In genomic region chr13:110546933-110547332, GRCh38 we compare ENCODE assay signal across 10 cellular contexts. TPM values are rescaled to one million over a fixed set of nuclear protein-coding genes. Genes with fewer than 3 reads are reported as not detected.
A peak's percentile ranks its signal among the peaks of the same experiment; 100 is the strongest.
DNase-seq lines count a peak whose midpoint lies in the region; ATAC-seq and TF ChIP-seq lines count a peak whose summit lies in the region.
"Had no signal": no experiment of that assay in that cellular context is flagged by ENCODE, and none has a peak within 500 bp of the region (broad histone marks: within the 10 kb centered on the region; RNA-seq: fewer than 3 reads in every experiment).

No MANE protein-coding gene starts in this region.

- in situ Hi-C loops in gastrocnemius medialis (cut with MboI; ENCODE audit: low sequenced_read_pairs in 4 of 4) = no loop called here

- no peak overlapping the region for H3K4me3 Mint-ChIP-seq in activated naive CD8-positive, alpha-beta T cell treated with anti-CD3 and anti-CD28 coated beads, Interleukin-2, amount 50 U/mL, for 24 hours

- no peaks in the 10 kb centered on the region for H3K36me3 ChIP-seq in gastrocnemius medialis

- no peaks in the 10 kb centered on the region for H3K4me1 Mint-ChIP-seq in activated naive CD8-positive, alpha-beta T cell treated with anti-CD3 and anti-CD28 coated beads, Interleukin-2, amount 50 U/mL, for 24 hours

- H3K4me1 ChIP-seq in gastrocnemius medialis = peaks cover 11 to 13% of the 10 kb centered on the region in 2 donors

- no peak for TF ChIP-seq POLR2A in gastrocnemius medialis (IDR thresholded peaks at IDR 0.05)

- intact Hi-C loops in cardiac septum (cut with DNase I) (no loop called here), gastrocnemius medialis (cut with DNase I; ENCODE audit: low total_unique reads) (no loop called here)

- H3K27me3 ChIP-seq in gastrocnemius medialis = no peaks in the 10 kb centered on the region

- H3K27me3 Mint-ChIP-seq in activated naive CD8-positive, alpha-beta T cell treated with anti-CD3 and anti-CD28 coated beads, Interleukin-2, amount 50 U/mL, for 24 hours = no peaks in the 10 kb centered on the region

- H3K4me3 ChIP-seq in gastrocnemius medialis = no peak overlapping the region

- no peaks in the 10 kb centered on the region for H3K9me3 ChIP-seq in gastrocnemius medialis

- H3K36me3 Mint-ChIP-seq in activated naive CD8-positive, alpha-beta T cell treated with anti-CD3 and anti-CD28 coated beads, Interleukin-2, amount 50 U/mL, for 24 hours (ENCODE audit: low read depth) = peaks cover 3% of the 10 kb centered on the region

- no peaks in the 10 kb centered on the region for H3K9me3 Mint-ChIP-seq in activated naive CD8-positive, alpha-beta T cell treated with anti-CD3 and anti-CD28 coated beads, Interleukin-2, amount 50 U/mL, for 24 hours

- H3K27ac ChIP-seq in VCaP = peak overlapping the region; percentile 16
- peak overlapping the region; percentile 62 to 78 (median 68) for H3K27ac ChIP-seq in gastrocnemius medialis

- DNase-seq in GM04504 (ENCODE audit: low read depth) (peak; percentile 64), cardiac septum (ENCODE audit: low spot score) (peak; percentile 91), gastrocnemius medialis (peak; percentile 69 to 84), cortex of kidney (lab: John Stamatoyannopoulos, UW) (no peak), NCI-H1092 treated with DMSO at 0.1 percent for 48 hours (lab: John Stamatoyannopoulos, UW) (no peak)
- DNase-seq in activated naive CD8-positive, alpha-beta T cell treated with anti-CD3 and anti-CD28 coated beads, Interleukin-2, amount 50 U/mL, for 24 hours = no peak
- DNase-seq: activated CD4-positive, alpha-beta T cell treated with anti-CD3 and anti-CD28 coated beads for 48 hours; NCI-H1417 had no signal

- ATAC-seq in gastrocnemius medialis = peak; percentile 97 to 98
- ATAC-seq in HG02642 (IDR thresholded peaks at IDR 0.05; ENCODE audit: poor library complexity, unreplicated experiment) = no peak
- ATAC-seq in activated naive CD8-positive, alpha-beta T cell treated with anti-CD3 and anti-CD28 coated beads, Interleukin-2, amount 50 U/mL, for 24 hours = no peak

- no peak for TF ChIP-seq CTCF in VCaP (conservative IDR thresholded peaks at IDR 0.05)
- TF ChIP-seq CTCF in gastrocnemius medialis (IDR thresholded peaks at IDR 0.05 in 4 of 5, conservative IDR thresholded peaks at IDR 0.05 in 1 of 5) = no peak

- H3K27ac Mint-ChIP-seq in activated naive CD8-positive, alpha-beta T cell treated with anti-CD3 and anti-CD28 coated beads, Interleukin-2, amount 50 U/mL, for 24 hours = no peak overlapping the region

RNA-seq across cellular contexts. Expression of gene RAB20, which starts 14.6 kb away (rescaled TPM):
- total RNA-seq in cardiac septum (12.6 TPM), gastrocnemius medialis (1 to 10 TPM in 2 of 4 donors, under 1 TPM in 2; 0.31 to 9.1 (median 2.0) TPM)

Comparison
In these comparisons a context has a peak if more than half of its experiments do, and no peak if none do; other contexts are left out.
1. DNase-seq: peak in GM04504 (single experiment), cardiac septum (single experiment) and gastrocnemius medialis (2 of 2); none in cortex of kidney (single experiment), NCI-H1092 treated with DMSO at 0.1 percent for 48 hours (single experiment) and activated naive CD8-positive, alpha-beta T cell treated with anti-CD3 and anti-CD28 coated beads, Interleukin-2, amount 50 U/mL, for 24 hours (single experiment).
2. ATAC-seq: peak in gastrocnemius medialis (2 of 2); none in HG02642 (single experiment) and activated naive CD8-positive, alpha-beta T cell treated with anti-CD3 and anti-CD28 coated beads, Interleukin-2, amount 50 U/mL, for 24 hours (single experiment).